Comparison of ENCODE assay signal across 8 cellular contexts in the genomic region with DNA sequence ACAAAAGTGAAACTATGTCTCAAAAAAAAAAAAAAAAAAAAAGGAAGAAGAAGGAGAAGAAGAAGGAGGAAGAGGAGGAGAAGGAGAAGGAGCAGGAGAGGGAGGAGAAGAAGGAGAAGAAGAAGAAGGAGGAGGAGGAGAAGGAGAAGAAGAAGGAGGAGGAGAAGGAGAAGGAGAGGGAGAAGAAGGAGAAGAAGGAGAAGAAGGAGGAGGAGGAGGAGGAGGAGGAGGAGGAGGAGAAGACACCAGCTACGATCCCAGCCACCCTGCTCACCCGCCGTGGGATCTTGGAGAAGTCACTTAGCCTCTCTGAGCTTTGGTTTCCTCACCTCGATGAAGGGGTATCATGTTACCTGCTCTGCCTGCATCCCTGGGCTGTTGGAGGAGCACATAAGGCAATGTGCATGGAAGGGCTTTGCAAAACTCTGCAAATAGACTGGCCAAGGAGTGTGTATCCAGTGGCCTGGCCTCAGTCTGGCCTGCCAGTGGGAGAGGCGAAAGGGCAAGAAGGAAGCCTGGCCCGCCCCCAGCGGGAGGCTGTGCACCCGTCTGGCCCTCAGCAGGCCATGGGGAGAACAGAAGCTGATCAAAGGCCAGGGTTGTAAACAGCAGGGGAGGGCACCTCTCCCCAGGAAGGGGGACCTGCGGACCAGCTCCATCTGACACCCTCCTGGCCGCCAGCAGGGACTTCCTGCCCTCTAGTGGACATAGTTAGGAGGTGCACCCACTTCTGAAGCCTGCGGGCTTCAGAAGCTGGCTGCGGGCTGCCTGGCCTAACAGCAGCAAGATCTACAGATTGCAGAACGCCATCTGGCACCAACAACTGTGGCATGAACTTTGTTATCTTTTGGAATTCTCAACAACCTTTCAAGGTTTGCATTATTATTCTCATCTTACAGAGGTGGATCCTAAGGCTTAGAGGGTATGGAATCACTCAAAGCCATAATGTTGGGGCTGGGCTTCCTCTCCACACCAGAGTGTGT. TPM values are rescaled to one million over a fixed set of nuclear protein-coding genes. Genes with fewer than 3 reads are reported as not detected.
DNase-seq lines count a peak whose midpoint lies in the region; ATAC-seq, FAIRE-seq and TF ChIP-seq lines count a peak whose summit lies in the region.

No MANE protein-coding gene starts in this region.

- H3K79me2 ChIP-seq in mammary epithelial cell (ENCODE audit: insufficient read depth, low read length), result no peaks in the 10 kb centered on the region

- TF ChIP-seq CTCF in WI38 (IDR thresholded peaks at IDR 0.05; ENCODE audit: low read depth, low read length) (peak; percentile 97), mammary epithelial cell (conservative IDR thresholded peaks at IDR 0.05 in 1 of 2, IDR thresholded peaks at IDR 0.05 in 1 of 2; ENCODE audit: extremely low read depth in 1 of 2, insufficient read depth in 1 of 2, low read depth in 1 of 2, low read length in 2 of 2) (peak; percentile 76 to 96), kidney (IDR thresholded peaks at IDR 0.05; ENCODE audit: borderline replicate concordance, extremely low read depth, insufficient read depth) (peak; percentile 94)

- H3K27ac ChIP-seq in mammary epithelial cell (ENCODE audit: insufficient read depth, low read depth, low read length) (no peak overlapping the region), kidney (ENCODE audit: low read depth in 2 of 2, low read length in 2 of 2) (no peak overlapping the region)

- intact Hi-C loops in mammary epithelial cell (cut with micrococcal nuclease) (loop anchor here (1.0 to 2.0 kb wide), 5 partner anchors 44 to 150 kb away; no protein-coding TSS in a partner anchor), kidney (cut with DNase I) (loop anchor here (5.0 to 10.0 kb wide), 3 partner anchors 42 to 88 kb away; no protein-coding TSS in a partner anchor)

- H3K36me3 ChIP-seq in mammary epithelial cell (ENCODE audit: insufficient read depth, low read length) (no peaks in the 10 kb centered on the region), kidney (ENCODE audit: control insufficient read depth in 1 of 2, insufficient read depth in 2 of 2, low read length in 2 of 2) (no peaks in the 10 kb centered on the region)

- H3K4me3 ChIP-seq in WI38 (ENCODE audit: low read depth, low read length), result no peak overlapping the region
- no peak overlapping the region for H3K4me3 ChIP-seq in mammary epithelial cell (replicated peaks in 1 of 3; ENCODE audit: insufficient read depth in 1 of 3, low read depth in 2 of 3, low read length in 3 of 3)
- no peak overlapping the region for H3K4me3 ChIP-seq in kidney (ENCODE audit: low read length in 2 of 2)

- BruUV-seq in mammary epithelial cell (replicated peaks; lab: Mats Ljungman, UMichigan), result no TSS peak

- WGBS in mammary epithelial cell (ENCODE audit: low coverage, missing lambda C conversion rate), result 14% methylated on average over 6 of the region's 13 CpGs

- ATAC-seq in HG02798 (IDR thresholded peaks at IDR 0.05; ENCODE audit: poor library complexity, unreplicated experiment), result peak; percentile 54
- no peak for ATAC-seq in GM21737 (IDR thresholded peaks at IDR 0.05; ENCODE audit: unreplicated experiment)

- H3K9me3 ChIP-seq in mammary epithelial cell (replicated peaks; ENCODE audit: insufficient read depth, low read length), result no peaks in the 10 kb centered on the region
- H3K9me3 ChIP-seq in kidney (ENCODE audit: control insufficient read depth in 1 of 2, low read length in 2 of 2), result no peaks in the 10 kb centered on the region

- no peaks in the 10 kb centered on the region for H4K20me1 ChIP-seq in mammary epithelial cell (ENCODE audit: insufficient read depth, low read length)

- peak; percentile 62 for DNase-seq in Caki2 (ENCODE audit: low read depth)
- peak; percentile 91 for DNase-seq in NCI-H2227 (lab: John Stamatoyannopoulos, UW; ENCODE audit: unreplicated experiment)
- peak; percentile 56 for DNase-seq in mammary epithelial cell
- peak; percentile 79 for DNase-seq in kidney
- DNase-seq in stimulated activated CD4-positive, alpha-beta T cell treated with anti-CD3 and anti-CD28 coated beads, Interleukin-1b, Interleukin-23, amount 100 ng/mL, for 48 hours, result peak; percentile 63

- H2AFZ ChIP-seq in mammary epithelial cell (ENCODE audit: low read depth, low read length), result no peak overlapping the region

- peaks cover 16% of the 10 kb centered on the region for H3K4me1 ChIP-seq in mammary epithelial cell (ENCODE audit: insufficient read depth, low read length)
- H3K4me1 ChIP-seq in kidney (ENCODE audit: control insufficient read depth in 1 of 2, insufficient read depth in 1 of 2, low read depth in 1 of 2, low read length in 2 of 2), result no peaks in the 10 kb centered on the region

- dilution Hi-C loops in mammary epithelial cell (cut with HindIII; ENCODE audit: low sequenced_read_pairs), result loop anchor here (5.0 kb wide), 1 partner anchor 37 kb away; no protein-coding TSS in a partner anchor

- H3K4me2 ChIP-seq in mammary epithelial cell (ENCODE audit: insufficient read depth, low read depth, low read length), result no peak overlapping the region

- in situ Hi-C loops in Caki2 (cut with HindIII; ENCODE audit: low pct_unique_long_range_greater_than_20kb, low sequenced_read_pairs) (no loop called here), mammary epithelial cell (cut with MboI; ENCODE audit: low sequenced_read_pairs in 2 of 2) (loop anchor here (5.0 to 10.0 kb wide), 5 partner anchors 37 to 150 kb away; a partner anchor contains a TSS)

- CTCF ChIA-PET in mammary epithelial cell (lab: Charles Lee; ENCODE audit: low non-redundant PET), result interaction anchor here (0.5 to 1.6 kb wide), 12 partner anchors 8 to 212 kb away, joined by 3 to 18 read pairs (median 6); no protein-coding TSS in a partner anchor

- no peaks in the 10 kb centered on the region for H3K27me3 ChIP-seq in mammary epithelial cell (ENCODE audit: insufficient read depth, low read length)

- H3K9ac ChIP-seq in mammary epithelial cell (ENCODE audit: insufficient read depth, low read length) (no peak overlapping the region), kidney (ENCODE audit: low read length in 2 of 2) (no peak overlapping the region)

- FAIRE-seq in kidney (lab: Jason Lieb, UNC), result no peak

RNA-seq across cellular contexts. Expression of a gene that starts 19.2 kb away (rescaled TPM):
- total RNA-seq in Caki2 (2014; rRNA removed; shearing (Covaris generic); ENCODE audit: low replicate concordance), result 4.5 and 17.4 TPM in 2 replicates
- total RNA-seq in mammary epithelial cell, result 10 to 100 TPM; 23.2 to 28.6 TPM
- polyA plus RNA-seq in mammary epithelial cell, result 24.6 TPM
- 57.9 TPM for polyA minus RNA-seq in mammary epithelial cell
- total RNA-seq in kidney, result 25.7 TPM
- 36.3 TPM for polyA plus RNA-seq in kidney (ENCODE audit: insufficient read depth, low read depth, low replicate concordance)

RNA-seq across cellular contexts. Expression of a gene that starts 29.4 kb away (rescaled TPM):
- 0.07 and 0.78 TPM in 2 replicates for total RNA-seq in Caki2 (2014; rRNA removed; shearing (Covaris generic); ENCODE audit: low replicate concordance)
- total RNA-seq in mammary epithelial cell (1 to 10 TPM; 1.6 to 2.5 TPM), kidney (4.3 TPM)
- polyA plus RNA-seq in mammary epithelial cell (1.8 TPM), kidney (ENCODE audit: insufficient read depth, low read depth, low replicate concordance) (0.37 TPM)
- polyA minus RNA-seq in mammary epithelial cell, result 4.4 TPM
